ENCODE assay signal across 27 cellular contexts in genomic region chr14:89178376-89178775, GRCh38.
DNase-seq lines count a peak whose midpoint lies in the region; ATAC-seq and TF ChIP-seq lines count a peak whose summit lies in the region.
"Had no signal": no experiment of that assay in that cellular context is flagged by ENCODE, and none has a peak within 500 bp of the region (broad histone marks: within the 10 kb centered on the region; RNA-seq: fewer than 3 reads in every experiment).

No MANE protein-coding gene starts in this region.

- H3K4me2 ChIP-seq in mesenchymal stem cell (ENCODE audit: low read length, poor library complexity, severe bottlenecking): no peak overlapping the region

- H3K27ac Mint-ChIP-seq in activated naive CD8-positive, alpha-beta T cell: peak overlapping the region; percentile 18
- H3K27ac Mint-ChIP-seq in activated naive CD8-positive, alpha-beta T cell treated with anti-CD3 and anti-CD28 coated beads for 36 hours: no peak overlapping the region
- H3K27ac Mint-ChIP-seq in activated T-helper 17 cell treated with anti-CD3 and anti-CD28 coated beads, Interleukin-2, amount 50 U/mL, for 72 hours: peak overlapping the region; percentile 13

- TF ChIP-seq CTCF in gastroesophageal sphincter (IDR thresholded peaks at IDR 0.05): no peak

- no peak overlapping the region for H2AK5ac ChIP-seq in mesenchymal stem cell (ENCODE audit: low read length, severe bottlenecking)

- H3K14ac ChIP-seq in mesenchymal stem cell (ENCODE audit: low read length in 2 of 2): no peak overlapping the region

- peaks cover 3% of the 10 kb centered on the region for H3K4me1 ChIP-seq in mesenchymal stem cell (ENCODE audit: control insufficient read depth, insufficient read depth, low read depth, low read length)
- peaks cover 0 to 47% (median 3%) of the 10 kb centered on the region in 3 donors for H3K4me1 ChIP-seq in gastroesophageal sphincter

- peaks cover 9% of the 10 kb centered on the region for H3K79me1 ChIP-seq in mesenchymal stem cell (replicated peaks; ENCODE audit: low read length, poor library complexity, severe bottlenecking)

- no peak overlapping the region for H2BK120ac ChIP-seq in mesenchymal stem cell (ENCODE audit: low read depth, low read length)

- WGBS in mesenchymal stem cell: 96% methylated on average over 2 of the region's 2 CpGs
- WGBS in gastroesophageal sphincter (ENCODE audit: low coverage in 1 of 2), 2 donors: 64 to 72% methylated on average over 2 of the region's 2 CpGs

- H2BK5ac ChIP-seq in mesenchymal stem cell (ENCODE audit: low read depth, low read length, poor library complexity, severe bottlenecking): no peak overlapping the region

- H3K27me3 ChIP-seq in mesenchymal stem cell (ENCODE audit: control insufficient read depth in 1 of 2, insufficient read depth in 1 of 2, low read length in 2 of 2) (no peaks in the 10 kb centered on the region), gastroesophageal sphincter (no peaks in the 10 kb centered on the region)
- H3K27me3 ChIP-seq: SJSA1, upper lobe of left lung had no signal

- TF ChIP-seq EP300 in gastroesophageal sphincter (IDR thresholded peaks at IDR 0.05): no peak

- no peak overlapping the region for H3K18ac ChIP-seq in mesenchymal stem cell (ENCODE audit: low read depth in 1 of 2, low read length in 2 of 2)

- no peak overlapping the region for H3K4me3 ChIP-seq in mesenchymal stem cell (ENCODE audit: insufficient read depth in 1 of 2, low read depth in 1 of 2, low read length in 2 of 2)
- H3K4me3 ChIP-seq in gastroesophageal sphincter: no peak overlapping the region
- H3K4me3 ChIP-seq: left ventricle myocardium inferior, SJSA1, upper lobe of left lung had no signal

- peaks cover 22% of the 10 kb centered on the region for H3K4me1 Mint-ChIP-seq in activated naive CD8-positive, alpha-beta T cell (ENCODE audit: low read depth)
- peaks cover 18% of the 10 kb centered on the region for H3K4me1 Mint-ChIP-seq in activated naive CD8-positive, alpha-beta T cell treated with anti-CD3 and anti-CD28 coated beads for 36 hours
- peaks cover 5% of the 10 kb centered on the region for H3K4me1 Mint-ChIP-seq in activated T-helper 17 cell treated with anti-CD3 and anti-CD28 coated beads, Interleukin-2, amount 50 U/mL, for 72 hours

- no peak overlapping the region for H2BK15ac ChIP-seq in mesenchymal stem cell (ENCODE audit: low read depth, poor library complexity, severe bottlenecking)

- no peak overlapping the region for H3K23ac ChIP-seq in mesenchymal stem cell (ENCODE audit: low read length in 2 of 2)

- peaks cover 22% of the 10 kb centered on the region for H3K36me3 Mint-ChIP-seq in activated naive CD8-positive, alpha-beta T cell
- H3K36me3 Mint-ChIP-seq in activated naive CD8-positive, alpha-beta T cell treated with anti-CD3 and anti-CD28 coated beads for 36 hours: peaks cover 23% of the 10 kb centered on the region
- peaks cover 59% of the 10 kb centered on the region for H3K36me3 Mint-ChIP-seq in activated T-helper 17 cell treated with anti-CD3 and anti-CD28 coated beads, Interleukin-2, amount 50 U/mL, for 72 hours (ENCODE audit: low read depth)

- no peaks in the 10 kb centered on the region for H3K9me3 ChIP-seq in mesenchymal stem cell (ENCODE audit: control insufficient read depth, low read length)
- H3K9me3 ChIP-seq in gastroesophageal sphincter: no peaks in the 10 kb centered on the region
- H3K9me3 ChIP-seq: left ventricle myocardium inferior, SJSA1, upper lobe of left lung had no signal

- TF ChIP-seq POLR2A in gastroesophageal sphincter (IDR thresholded peaks at IDR 0.05): no peak

- no peak overlapping the region for H4K91ac ChIP-seq in mesenchymal stem cell (ENCODE audit: low read length)

- ATAC-seq in activated T-helper 17 cell treated with anti-CD3 and anti-CD28 coated beads, Interleukin-2, amount 50 U/mL, for 72 hours (replicated peaks): no peak
- ATAC-seq in gastroesophageal sphincter: no peak

- H3K27ac ChIP-seq in mesenchymal stem cell (ENCODE audit: low read length, poor library complexity, severe bottlenecking) (peak overlapping the region; percentile 33), gastroesophageal sphincter (no peak overlapping the region)
- H3K27ac ChIP-seq: HL-60, left ventricle myocardium inferior, RWPE1, SJSA1, upper lobe of left lung had no signal

- no peak for DNase-seq in activated naive CD8-positive, alpha-beta T cell treated with anti-CD3 and anti-CD28 coated beads for 36 hours
- DNase-seq in mesenchymal stem cell: no peak
- DNase-seq in COLO829 (ENCODE audit: low spot score): no peak
- no peak for DNase-seq in DMS114 treated with DMSO at 0.1 percent for 48 hours (lab: John Stamatoyannopoulos, UW; ENCODE audit: unreplicated experiment)
- no peak for DNase-seq in dermis blood vessel endothelial cell
- DNase-seq: activated naive CD4-positive, alpha-beta T cell treated with anti-CD3 and anti-CD28 coated beads, Interleukin-2, amount 50 U/mL, for 16 hours; CD4-positive, CD25-positive, alpha-beta regulatory T cell; cortex of kidney; DMS 273 treated with DMSO at 0.1 percent for 48 hours; effector memory CD8-positive, alpha-beta T cell; EL; Karpas-422; left ventricle myocardium inferior; NCI-H1417 treated with DMSO at 0.1 percent for 48 hours; NCI-H2081; NCI-H524 treated with DMSO at 0.1 percent for 48 hours; nucleus accumbens; OCI-M1; stimulated activated CD4-positive, alpha-beta T cell treated with anti-CD3 and anti-CD28 coated beads, Interleukin-4, amount 100 ng/mL, for 1 hour; T-cell; upper lobe of left lung had no signal

- H3K27me3 Mint-ChIP-seq in activated naive CD8-positive, alpha-beta T cell: no peaks in the 10 kb centered on the region
- no peaks in the 10 kb centered on the region for H3K27me3 Mint-ChIP-seq in activated naive CD8-positive, alpha-beta T cell treated with anti-CD3 and anti-CD28 coated beads for 36 hours
- no peaks in the 10 kb centered on the region for H3K27me3 Mint-ChIP-seq in activated T-helper 17 cell treated with anti-CD3 and anti-CD28 coated beads, Interleukin-2, amount 50 U/mL, for 72 hours
- H3K27me3 Mint-ChIP-seq: CD4-positive, CD25-positive, alpha-beta regulatory T cell; effector memory CD8-positive, alpha-beta T cell; T-cell had no signal

- no peak overlapping the region for H2BK12ac ChIP-seq in mesenchymal stem cell (ENCODE audit: low read length in 2 of 2)

- peaks cover 20 to 22% of the 10 kb centered on the region in 2 experiments for H3K36me3 ChIP-seq in mesenchymal stem cell (ENCODE audit: control insufficient read depth in 1 of 2, insufficient read depth in 2 of 2, low read depth in 1 of 2, low read length in 2 of 2)
- H3K36me3 ChIP-seq in gastroesophageal sphincter: peaks cover 0 to 22% of the 10 kb centered on the region in 2 donors
- H3K36me3 ChIP-seq: SJSA1 had no signal

- no peak overlapping the region for H3K4ac ChIP-seq in mesenchymal stem cell (ENCODE audit: low read depth in 1 of 2, low read length in 2 of 2)

- H4K8ac ChIP-seq in mesenchymal stem cell (ENCODE audit: low read length): no peak overlapping the region

- H3K9ac ChIP-seq in mesenchymal stem cell (ENCODE audit: low read length): no peak overlapping the region

- H2AFZ ChIP-seq in mesenchymal stem cell (ENCODE audit: low read depth, low read length): no peak overlapping the region

- H3K9me3 Mint-ChIP-seq in activated naive CD8-positive, alpha-beta T cell (ENCODE audit: low read depth): no peaks in the 10 kb centered on the region
- H3K9me3 Mint-ChIP-seq in activated naive CD8-positive, alpha-beta T cell treated with anti-CD3 and anti-CD28 coated beads for 36 hours: peaks cover 3% of the 10 kb centered on the region
- H3K9me3 Mint-ChIP-seq in activated T-helper 17 cell treated with anti-CD3 and anti-CD28 coated beads, Interleukin-2, amount 50 U/mL, for 72 hours: no peaks in the 10 kb centered on the region
- H3K9me3 Mint-ChIP-seq: effector memory CD8-positive, alpha-beta T cell had no signal

- H3K4me3 Mint-ChIP-seq in activated naive CD8-positive, alpha-beta T cell: no peak overlapping the region
- H3K4me3 Mint-ChIP-seq in activated naive CD8-positive, alpha-beta T cell treated with anti-CD3 and anti-CD28 coated beads for 36 hours: no peak overlapping the region
- no peak overlapping the region for H3K4me3 Mint-ChIP-seq in activated T-helper 17 cell treated with anti-CD3 and anti-CD28 coated beads, Interleukin-2, amount 50 U/mL, for 72 hours
- H3K4me3 Mint-ChIP-seq: CD4-positive, CD25-positive, alpha-beta regulatory T cell; effector memory CD8-positive, alpha-beta T cell; T-cell had no signal
